9 cellular contexts compared by ENCODE assay signal in the genomic region with DNA sequence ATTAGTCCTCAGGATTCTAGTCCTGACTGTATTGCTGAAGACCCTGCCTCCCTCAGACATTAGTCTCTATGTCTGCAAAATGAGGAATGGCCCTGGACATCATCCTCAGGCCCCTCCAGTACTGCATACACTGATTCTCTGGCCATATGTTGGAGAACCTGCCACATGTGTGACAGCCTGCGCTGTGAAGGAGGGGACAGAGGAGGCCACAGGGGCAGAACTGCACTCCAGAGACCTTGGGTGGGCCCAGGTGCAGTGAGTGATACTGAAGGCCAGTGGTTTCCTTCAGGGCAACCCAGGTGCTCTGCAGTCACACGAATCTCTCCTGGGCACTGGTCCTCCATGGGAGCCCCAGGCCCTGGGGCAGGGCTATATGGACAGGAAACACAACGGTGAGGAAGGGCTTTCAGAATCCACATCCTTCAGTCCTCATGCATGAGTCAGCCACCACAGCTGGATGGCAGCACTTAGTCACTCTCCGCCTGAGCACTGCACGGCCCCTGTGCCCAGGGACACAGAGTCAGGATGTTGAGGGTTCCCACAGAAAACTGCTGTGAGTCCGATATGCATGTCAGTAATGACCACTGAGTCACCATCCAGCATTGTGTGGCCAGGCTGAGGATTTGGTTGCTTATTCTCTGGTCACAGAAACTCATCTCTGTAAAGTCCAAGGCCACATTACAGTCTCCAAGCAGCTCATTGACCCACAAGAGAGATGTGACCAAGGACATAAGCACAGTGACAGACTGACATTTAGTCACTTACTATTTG. TPM values are rescaled to one million over a fixed set of nuclear protein-coding genes. Genes with fewer than 3 reads are reported as not detected.
DNase-seq lines count a peak whose midpoint lies in the region; ATAC-seq, FAIRE-seq and TF ChIP-seq lines count a peak whose summit lies in the region.
"Had no signal": no experiment of that assay in that cellular context is flagged by ENCODE, and none has a peak within 500 bp of the region (broad histone marks: within the 10 kb centered on the region; RNA-seq: fewer than 3 reads in every experiment).

No MANE protein-coding gene starts in this region.

- peaks cover 59% of the 10 kb centered on the region for H3K4me1 Mint-ChIP-seq in astrocyte (ENCODE audit: low read depth, unreplicated experiment)
- H3K4me1 Mint-ChIP-seq in effector memory CD8-positive, alpha-beta T cell (ENCODE audit: low read depth in 2 of 2): peaks cover 6 to 10% of the 10 kb centered on the region in 2 donors

- H3K27ac ChIP-seq in Karpas-422 (ENCODE audit: low read length) (no peak overlapping the region), astrocyte (ENCODE audit: low read depth, low read length) (peak overlapping the region; percentile 96), lung (ENCODE audit: low read depth in 1 of 2, low read length in 1 of 2) (no peak overlapping the region), small intestine (ENCODE audit: low read depth in 1 of 2, low read length in 1 of 2) (no peak overlapping the region), suprapubic skin (no peak overlapping the region)
- H3K27ac ChIP-seq: body of pancreas had no signal

- no peaks in the 10 kb centered on the region for H3K79me2 ChIP-seq in Karpas-422 (ENCODE audit: low read length)
- H3K79me2 ChIP-seq in astrocyte (ENCODE audit: insufficient read depth, low read length): no peaks in the 10 kb centered on the region

- TF ChIP-seq CTCF in astrocyte (IDR thresholded peaks at IDR 0.05; ENCODE audit: insufficient read depth, low read depth, low read length) (no peak), lung (IDR thresholded peaks at IDR 0.05; ENCODE audit: control extremely low read depth, extremely low read depth) (no peak), suprapubic skin (IDR thresholded peaks at IDR 0.05) (peak in 1 of 2 donors; percentile 15)

- DNase-seq in stimulated activated CD4-positive, alpha-beta T cell treated with anti-CD3 and anti-CD28 coated beads, Interleukin-12 subunit alpha, Interleukin-12 subunit beta, amount 100 ng/mL, for 48 hours (ENCODE audit: low read depth in 2 of 3, low spot score in 1 of 3): peak; percentile 30 to 46 (median 37)
- no peak for DNase-seq in stimulated activated CD4-positive, alpha-beta T cell treated with anti-CD3 and anti-CD28 coated beads, Interleukin-4, amount 100 ng/mL, for 1 hour
- peak; percentile 64 for DNase-seq in Karpas-422
- peak; percentile 97 for DNase-seq in astrocyte (ENCODE audit: low read depth)
- DNase-seq in lung (ENCODE audit: low spot score): no peak
- no peak for DNase-seq in effector memory CD8-positive, alpha-beta T cell
- no peak for DNase-seq in small intestine
- no peak for DNase-seq in suprapubic skin (ENCODE audit: low spot score in 2 of 2)

- no peak overlapping the region for H3K4me3 ChIP-seq in Karpas-422 (ENCODE audit: low read length)
- H3K4me3 ChIP-seq in astrocyte (ENCODE audit: insufficient read depth, low read depth, low read length): no peak overlapping the region
- H3K4me3 ChIP-seq in lung: no peak overlapping the region
- no peak overlapping the region for H3K4me3 ChIP-seq in small intestine (ENCODE audit: low read depth in 1 of 2, low read length in 2 of 2)
- no peak overlapping the region for H3K4me3 ChIP-seq in suprapubic skin
- H3K4me3 ChIP-seq: body of pancreas had no signal

- H3K9me3 ChIP-seq in Karpas-422 (ENCODE audit: low read length): no peaks in the 10 kb centered on the region
- H3K9me3 ChIP-seq in astrocyte (ENCODE audit: insufficient read depth, low read depth, low read length): no peaks in the 10 kb centered on the region
- H3K9me3 ChIP-seq in lung (ENCODE audit: control insufficient read depth in 2 of 2, insufficient read depth in 1 of 2, low read length in 1 of 2): peaks cover 0 to 4% of the 10 kb centered on the region in 2 donors
- H3K9me3 ChIP-seq in small intestine (ENCODE audit: control insufficient read depth, low read depth): no peaks in the 10 kb centered on the region
- H3K9me3 ChIP-seq in suprapubic skin: no peaks in the 10 kb centered on the region
- H3K9me3 ChIP-seq: body of pancreas had no signal

- no peak for TF ChIP-seq POLR2A in suprapubic skin (IDR thresholded peaks at IDR 0.05)

- H3K4me1 ChIP-seq in Karpas-422 (ENCODE audit: low read length): no peaks in the 10 kb centered on the region
- H3K4me1 ChIP-seq in astrocyte (ENCODE audit: insufficient read depth, low read length): peaks cover 21% of the 10 kb centered on the region
- peaks cover 2 to 8% of the 10 kb centered on the region in 2 donors for H3K4me1 ChIP-seq in lung (ENCODE audit: control insufficient read depth in 2 of 2, insufficient read depth in 2 of 2, low read length in 2 of 2)
- H3K4me1 ChIP-seq in small intestine (ENCODE audit: control insufficient read depth in 2 of 2, insufficient read depth in 1 of 2, low read depth in 1 of 2, low read length in 1 of 2): peaks cover 0 to 2% of the 10 kb centered on the region in 2 donors
- peaks cover 12% of the 10 kb centered on the region for H3K4me1 ChIP-seq in suprapubic skin

- TF ChIP-seq EP300 in suprapubic skin (IDR thresholded peaks at IDR 0.05): no peak

- H3K4me2 ChIP-seq in Karpas-422 (ENCODE audit: low read depth, low read length, poor library complexity, severe bottlenecking): no peak overlapping the region
- peak overlapping the region; percentile 61 for H3K4me2 ChIP-seq in astrocyte (ENCODE audit: low read length)

- no peaks in the 10 kb centered on the region for H3K9me2 ChIP-seq in Karpas-422 (replicated peaks; ENCODE audit: insufficient read depth, low read length)

- ATAC-seq in lung (ENCODE audit: insufficient read depth, low FRiP score): peak; percentile 56
- ATAC-seq in effector memory CD8-positive, alpha-beta T cell (replicated peaks): no peak
- ATAC-seq: body of pancreas had no signal

- H3K9me3 Mint-ChIP-seq in astrocyte (ENCODE audit: unreplicated experiment): peaks cover 8% of the 10 kb centered on the region
- H3K9me3 Mint-ChIP-seq in effector memory CD8-positive, alpha-beta T cell: no peaks in the 10 kb centered on the region

- H3K36me3 Mint-ChIP-seq in astrocyte (ENCODE audit: low read depth, unreplicated experiment): peaks cover 17% of the 10 kb centered on the region
- H3K36me3 Mint-ChIP-seq in effector memory CD8-positive, alpha-beta T cell (ENCODE audit: insufficient read depth): peaks cover 3% of the 10 kb centered on the region

- 54 to 55% methylated on average over 6 of the region's 6 CpGs for WGBS in lung, 2 donors
- 66 to 80% (median 70%) methylated on average over 6 of the region's 6 CpGs for WGBS in small intestine, 3 donors
- 60% methylated on average over 1 of the region's 6 CpGs for WGBS in suprapubic skin

- H3K9ac ChIP-seq in Karpas-422 (ENCODE audit: low read length): no peak overlapping the region
- peak overlapping the region; percentile 71 for H3K9ac ChIP-seq in astrocyte (ENCODE audit: low read length)

- H3K27ac Mint-ChIP-seq in astrocyte (ENCODE audit: unreplicated experiment): peak overlapping the region; percentile 82
- no peak overlapping the region for H3K27ac Mint-ChIP-seq in effector memory CD8-positive, alpha-beta T cell

- H3K27me3 Mint-ChIP-seq in astrocyte (ENCODE audit: low read depth, unreplicated experiment): no peaks in the 10 kb centered on the region
- H3K27me3 Mint-ChIP-seq in effector memory CD8-positive, alpha-beta T cell: peaks cover 0 to 47% of the 10 kb centered on the region in 2 donors

- H2AFZ ChIP-seq in Karpas-422 (ENCODE audit: low read length) (no peak overlapping the region), astrocyte (ENCODE audit: low read depth, low read length) (peak overlapping the region; percentile 12)

- no peak overlapping the region for H3K4me3 Mint-ChIP-seq in astrocyte (ENCODE audit: unreplicated experiment)
- H3K4me3 Mint-ChIP-seq in effector memory CD8-positive, alpha-beta T cell: no peak overlapping the region

- H3K27me3 ChIP-seq in Karpas-422 (ENCODE audit: low read length): no peaks in the 10 kb centered on the region; the same call in 1 of the 2 replicates
- H3K27me3 ChIP-seq in astrocyte (ENCODE audit: insufficient read depth, low read length): no peaks in the 10 kb centered on the region
- H3K27me3 ChIP-seq in lung (ENCODE audit: control insufficient read depth, insufficient read depth): no peaks in the 10 kb centered on the region
- H3K27me3 ChIP-seq in small intestine (ENCODE audit: control insufficient read depth in 2 of 2, insufficient read depth in 2 of 2, low read length in 2 of 2): no peaks in the 10 kb centered on the region
- no peaks in the 10 kb centered on the region for H3K27me3 ChIP-seq in suprapubic skin
- H3K27me3 ChIP-seq: body of pancreas had no signal

- peak; percentile 97 for FAIRE-seq in astrocyte (lab: Jason Lieb, UNC)
- no peak for FAIRE-seq in small intestine (lab: Jason Lieb, UNC)

- H3K36me3 ChIP-seq in Karpas-422 (ENCODE audit: insufficient read depth, low read length) (no peaks in the 10 kb centered on the region), astrocyte (ENCODE audit: insufficient read depth, low read length) (no peaks in the 10 kb centered on the region), lung (ENCODE audit: control insufficient read depth in 2 of 2, insufficient read depth in 2 of 2, low read length in 2 of 2) (no peaks in the 10 kb centered on the region), small intestine (ENCODE audit: control insufficient read depth in 2 of 2, insufficient read depth in 2 of 2, low read length in 2 of 2) (no peaks in the 10 kb centered on the region), suprapubic skin (no peaks in the 10 kb centered on the region)

- H4K20me1 ChIP-seq in Karpas-422 (ENCODE audit: insufficient read depth, low read depth, low read length) (no peaks in the 10 kb centered on the region), astrocyte (ENCODE audit: insufficient read depth, low read length) (no peaks in the 10 kb centered on the region)

RNA-seq across cellular contexts. Expression of a gene that starts 39.7 kb away (rescaled TPM):
- 1.3 TPM in 1 of 2 replicates, not detected in the other for total RNA-seq in Karpas-422 (2014; rRNA removed; shearing (Covaris generic); ENCODE audit: low replicate concordance)
- total RNA-seq in astrocyte (26.5 and 28.6 TPM in 2 replicates), lung (10 to 100 TPM; 25.9 to 38.7 TPM), suprapubic skin (10 to 100 TPM in 2 of 4 donors, 1 to 10 TPM in 2; 3.7 to 17.0 (median 9.4) TPM)
- polyA plus RNA-seq in lung (10 to 100 TPM in 1 of 2 donors, 1 to 10 TPM in 1; 7.4 to 16.6 TPM), small intestine (1 to 10 TPM; 5.1 to 8.3 (median 6.2) TPM)

Comparison
In these comparisons a context has a peak if more than half of its experiments do, and no peak if none do; other contexts are left out.
1. DNase-seq: peak in stimulated activated CD4-positive, alpha-beta T cell treated with anti-CD3 and anti-CD28 coated beads, Interleukin-12 subunit alpha, Interleukin-12 subunit beta, amount 100 ng/mL, for 48 hours (3 of 3), Karpas-422 (single experiment) and astrocyte (single experiment); none in stimulated activated CD4-positive, alpha-beta T cell treated with anti-CD3 and anti-CD28 coated beads, Interleukin-4, amount 100 ng/mL, for 1 hour (single experiment), lung (single experiment), effector memory CD8-positive, alpha-beta T cell (0 of 3), small intestine (single experiment) and suprapubic skin (0 of 2).